Comparison of ENCODE assay signal across 8 cellular contexts in genomic region chr15:75578948-75579908, GRCh38. TPM values are rescaled to one million over a fixed set of nuclear protein-coding genes. Genes with fewer than 3 reads are reported as not detected.
DNase-seq lines count a peak whose midpoint lies in the region; FAIRE-seq and TF ChIP-seq lines count a peak whose summit lies in the region.

Gene PTPN9 (minus strand): TSS chr15:75579315. CDS start chr15:75578776, 539 bp downstream.

- H3T11ph ChIP-seq in H9 (ENCODE audit: low read length): no peak within 1 kb of the TSS

- peak; percentile 65 for TF ChIP-seq CTCF in H9 (conservative IDR thresholded peaks at IDR 0.05)
- peak in 2 of 3 experiments; percentile 54 to 77 for TF ChIP-seq CTCF in ascending aorta (IDR thresholded peaks at IDR 0.05)

- peak within 1 kb of the TSS; percentile 94 to 97 for H3K4me3 ChIP-seq in ascending aorta

- peaks cover 10% of the 10 kb centered on the region for H3K23me2 ChIP-seq in H9 (ENCODE audit: insufficient read length, low read depth, low read length, poor library complexity, severe bottlenecking)

- H2AFZ ChIP-seq in H9 (ENCODE audit: low read length): no peak within 1 kb of the TSS

- no peaks in the 10 kb centered on the region for H3K9me3 Mint-ChIP-seq in H9

- H3K4me1 Mint-ChIP-seq in H9: peaks cover 21 to 24% of the 10 kb centered on the region in 2 experiments

- H3K36me3 Mint-ChIP-seq in H9 (ENCODE audit: insufficient read depth in 1 of 3, low read depth in 3 of 3): peaks cover 0 to 2% (median 1%) of the 10 kb centered on the region in 3 experiments; a peak in 2 of 7 replicates

- no peaks in the 10 kb centered on the region for H3K27me3 ChIP-seq in H9 (ENCODE audit: insufficient read depth, low read length)
- H3K27me3 ChIP-seq in ascending aorta: no peaks in the 10 kb centered on the region

- H4K8ac ChIP-seq in H9 (replicated peaks; ENCODE audit: insufficient read length, low read depth, low read length): no peak within 1 kb of the TSS

- H3K56ac ChIP-seq in H9 (ENCODE audit: insufficient read length, low read depth, low read length): no peak within 1 kb of the TSS

- H3K4me1 ChIP-seq in H9 (ENCODE audit: insufficient read depth, low read length) (no peaks in the 10 kb centered on the region; the same call in 1 of the 2 replicates), ascending aorta (peaks cover 4 to 7% of the 10 kb centered on the region in 2 donors)

- H3K23ac ChIP-seq in H9 (ENCODE audit: insufficient read length, low read depth, low read length): no peak within 1 kb of the TSS

- peak within 1 kb of the TSS; percentile 53 for H3K18ac ChIP-seq in H9 (ENCODE audit: insufficient read length, low read depth, low read length)

- H3K9me3 ChIP-seq in H9 (ENCODE audit: control insufficient read depth, low read depth, low read length): no peaks in the 10 kb centered on the region
- H3K9me3 ChIP-seq in ascending aorta: no peaks in the 10 kb centered on the region

- H3K14ac ChIP-seq in H9 (ENCODE audit: insufficient read depth, low read length): peak within 1 kb of the TSS; percentile 83

- H2BK5ac ChIP-seq in H9 (ENCODE audit: insufficient read length, low read length): no peak within 1 kb of the TSS

- no peak within 1 kb of the TSS for H4K91ac ChIP-seq in H9 (ENCODE audit: insufficient read length, low read depth, low read length)

- H3K4me2 ChIP-seq in H9 (ENCODE audit: insufficient read depth, insufficient read length, low read length): peak within 1 kb of the TSS; percentile 79

- no peak within 1 kb of the TSS for H2BK12ac ChIP-seq in H9 (ENCODE audit: insufficient read length, low read depth, low read length)

- no peak for FAIRE-seq in urothelium cell line (lab: Jason Lieb, UNC)

- DNase-seq in Daoy (ENCODE audit: low read depth) (peak; percentile 86), H9 (peak; percentile 93), NCI-H1417 treated with DMSO at 0.1 percent for 48 hours (lab: John Stamatoyannopoulos, UW) (peak; percentile 57), T-helper 22 cell (ENCODE audit: low read depth) (peak; percentile 51), ascending aorta (ENCODE audit: low spot score in 2 of 2) (peak in 1 of 2 donors; percentile 86), hepatic stellate cell (ENCODE audit: low spot score) (peak; percentile 76), putamen (ENCODE audit: low spot score) (peak; percentile 80), urothelium cell line (ENCODE audit: low spot score) (peak; percentile 89)

- H2BK120ac ChIP-seq in H9 (ENCODE audit: low read depth, low read length, poor library complexity, severe bottlenecking): no peak within 1 kb of the TSS

- H3K27ac ChIP-seq in H9 (ENCODE audit: insufficient read length, low read depth, low read length) (peak within 1 kb of the TSS; percentile 13), ascending aorta (peak within 1 kb of the TSS; percentile 85 to 88)

- H3K27me3 Mint-ChIP-seq in H9 (ENCODE audit: low read depth): no peaks in the 10 kb centered on the region

- peaks cover under 1% of the 10 kb centered on the region for H3K79me1 ChIP-seq in H9 (ENCODE audit: insufficient read depth, low read depth, low read length, poor library complexity, severe bottlenecking)

- H3K4me3 Mint-ChIP-seq in H9: peak within 1 kb of the TSS; percentile 91 to 99

- H2BK15ac ChIP-seq in H9 (ENCODE audit: low read depth, low read length): no peak within 1 kb of the TSS

- H3K79me2 ChIP-seq in H9 (ENCODE audit: insufficient read depth, low read length): peaks cover 16% of the 10 kb centered on the region; the same call in 1 of the 2 replicates

- no peaks in the 10 kb centered on the region for H3K36me3 ChIP-seq in ascending aorta

- H3K4ac ChIP-seq in H9 (ENCODE audit: low read depth, low read length): no peak within 1 kb of the TSS; the same call in 1 of the 2 replicates

- no peak within 1 kb of the TSS for H4K5ac ChIP-seq in H9 (ENCODE audit: insufficient read length, low read depth, low read length)

- no peak within 1 kb of the TSS for H2BK20ac ChIP-seq in H9 (ENCODE audit: low read depth, low read length, poor library complexity, severe bottlenecking)

- WGBS in H9 (ENCODE audit: extremely low coverage, insufficient read length, low lambda C conversion rate): no CpG with 5 or more reads among the region's 77 CpGs

- peak within 1 kb of the TSS; percentile 5 to 97 (median 96) for H3K27ac Mint-ChIP-seq in H9

- H2AK5ac ChIP-seq in H9 (ENCODE audit: insufficient read length, low read length): no peak within 1 kb of the TSS

- peak within 1 kb of the TSS; percentile 83 for H3K9ac ChIP-seq in H9 (ENCODE audit: extremely low read depth, insufficient read length, low read length)

- intact Hi-C loops in ascending aorta (cut with DNase I): loop anchor here (2.0 to 5.0 kb wide), 5 partner anchors 43 to 127 kb away; partner anchors contain the start of gene SIN3A

- H4K20me1 ChIP-seq in H9 (ENCODE audit: control insufficient read depth, insufficient read depth, insufficient read length): no peaks in the 10 kb centered on the region

RNA-seq across cellular contexts. Expression of gene PTPN9, which starts in this region (rescaled TPM):
- 20.8 and 21.2 TPM in 2 replicates for total RNA-seq in Daoy (2014; rRNA removed; shearing (Covaris generic))
- total RNA-seq in H9 (2021) (40.9 and 42.2 TPM in 2 replicates), ascending aorta (7.1 TPM)
